In the genomic region with DNA sequence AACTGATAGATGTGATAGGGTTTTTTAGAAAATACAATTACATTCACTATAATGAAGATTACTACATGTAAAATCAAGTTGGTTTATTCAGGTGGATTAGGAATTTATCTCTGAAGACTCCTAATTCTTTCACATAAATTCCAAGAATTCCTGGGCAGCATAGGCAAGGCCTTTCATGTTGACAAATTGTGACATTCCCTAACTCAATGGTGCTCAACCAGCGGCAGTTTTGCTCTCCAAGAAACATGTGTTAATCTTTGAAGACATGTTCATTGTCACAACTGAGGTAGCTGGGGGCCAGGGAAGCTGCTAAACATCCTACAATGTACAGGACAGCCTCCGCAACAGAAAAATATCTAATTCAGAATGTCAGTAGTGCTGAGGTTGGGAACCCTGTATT, we compare ENCODE assay signal across 30 cellular contexts. TPM values are rescaled to one million over a fixed set of nuclear protein-coding genes. Genes with fewer than 3 reads are reported as not detected.
DNase-seq lines count a peak whose midpoint lies in the region; ATAC-seq and TF ChIP-seq lines count a peak whose summit lies in the region.
"Had no signal": no experiment of that assay in that cellular context is flagged by ENCODE, and none has a peak within 500 bp of the region (broad histone marks: within the 10 kb centered on the region; RNA-seq: fewer than 3 reads in every experiment).

No MANE protein-coding gene starts in this region.

- no peaks in the 10 kb centered on the region for H3K27me3 Mint-ChIP-seq in GM23338 (ENCODE audit: insufficient read depth, low read depth, poor library complexity)
- H3K27me3 Mint-ChIP-seq: activated CD8-positive, alpha-beta T cell treated with anti-CD3 and anti-CD28 coated beads for 36 hours; dendritic cell treated with granulocyte-macrophage colony-stimulating factor and Interleukin-4, amounts not matched to agents 40 ng/mL and 50 ng/mL, for 4 days had no signal

- ATAC-seq in GM23338, result peak; percentile 69
- ATAC-seq in HG03469 (IDR thresholded peaks at IDR 0.05; ENCODE audit: unreplicated experiment), result no peak
- ATAC-seq: activated CD8-positive, alpha-beta T cell treated with anti-CD3 and anti-CD28 coated beads for 36 hours; pancreas; PC-3 had no signal

- no peak for TF ChIP-seq CTCF in GM23338 (conservative IDR thresholded peaks at IDR 0.05; ENCODE audit: low read depth in 2 of 2)
- TF ChIP-seq CTCF in choroid plexus epithelial cell (conservative IDR thresholded peaks at IDR 0.05; ENCODE audit: low read depth, low read length), result no peak
- no peak for TF ChIP-seq CTCF in smooth muscle cell (IDR thresholded peaks at IDR 0.05; ENCODE audit: borderline replicate concordance, insufficient read depth, poor library complexity, severe bottlenecking)
- TF ChIP-seq CTCF in GM20000 (IDR thresholded peaks at IDR 0.05; ENCODE audit: extremely low read depth, missing control alignments), result no peak

- H3K4me3 ChIP-seq in GM23338 (no peak overlapping the region), choroid plexus epithelial cell (ENCODE audit: low read depth, low read length) (no peak overlapping the region), smooth muscle cell (no peak overlapping the region)
- H3K4me3 ChIP-seq: pancreas, right atrium auricular region, tibial artery had no signal

- H3K36me3 Mint-ChIP-seq in GM23338 (ENCODE audit: low read depth), result no peaks in the 10 kb centered on the region

- H3K4me3 Mint-ChIP-seq in GM23338, result no peak overlapping the region
- H3K4me3 Mint-ChIP-seq: activated CD8-positive, alpha-beta T cell treated with anti-CD3 and anti-CD28 coated beads for 36 hours; activated T-helper 1 cell treated with anti-CD3 and anti-CD28 coated beads, Interleukin-12 subunit alpha, Interleukin-12 subunit beta, Interleukin-2, Interleukin-4 antibody, amounts not matched to agents 30 ng/mL and 10 ng/mL and 1 ng/mL, durations not matched to agents 14 hours and 24 hours and 36 hours; dendritic cell treated with granulocyte-macrophage colony-stimulating factor and Interleukin-4, amounts not matched to agents 40 ng/mL and 50 ng/mL, for 4 days had no signal

- H3K27me3 ChIP-seq in GM23338 (ENCODE audit: insufficient read depth), result no peaks in the 10 kb centered on the region
- H3K27me3 ChIP-seq in smooth muscle cell (ENCODE audit: low read depth), result no peaks in the 10 kb centered on the region
- H3K27me3 ChIP-seq: pancreas, right atrium auricular region, tibial artery had no signal

- no peak overlapping the region for H3K4me2 ChIP-seq in GM23338
- H3K4me2 ChIP-seq in smooth muscle cell, result no peak overlapping the region

- H3K27ac Mint-ChIP-seq in GM23338, result no peak overlapping the region
- H3K27ac Mint-ChIP-seq: activated CD8-positive, alpha-beta T cell treated with anti-CD3 and anti-CD28 coated beads for 36 hours; activated T-helper 1 cell treated with anti-CD3 and anti-CD28 coated beads, Interleukin-12 subunit alpha, Interleukin-12 subunit beta, Interleukin-2, Interleukin-4 antibody, amounts not matched to agents 30 ng/mL and 10 ng/mL and 1 ng/mL, durations not matched to agents 14 hours and 24 hours and 36 hours; dendritic cell treated with granulocyte-macrophage colony-stimulating factor and Interleukin-4, amounts not matched to agents 40 ng/mL and 50 ng/mL, for 4 days had no signal

- H3K9me2 ChIP-seq in GM23338 (ENCODE audit: insufficient read depth), result no peaks in the 10 kb centered on the region; the same call in 1 of the 2 replicates

- WGBS in smooth muscle cell (ENCODE audit: low lambda C conversion rate), result 67% methylated on average over 2 of the region's 2 CpGs

- no peaks in the 10 kb centered on the region for H3K36me3 ChIP-seq in GM23338 (ENCODE audit: insufficient read depth)
- H3K36me3 ChIP-seq in smooth muscle cell (ENCODE audit: low read depth), result no peaks in the 10 kb centered on the region
- H3K36me3 ChIP-seq: pancreas, right atrium auricular region had no signal

- H3K27ac ChIP-seq in GM23338 (ENCODE audit: low read depth) (no peak overlapping the region), smooth muscle cell (ENCODE audit: low read depth) (no peak overlapping the region)
- H3K27ac ChIP-seq: pancreas, right atrium auricular region, tibial artery had no signal

- H4K20me1 ChIP-seq in GM23338 (replicated peaks; ENCODE audit: insufficient read depth), result no peaks in the 10 kb centered on the region
- H4K20me1 ChIP-seq in smooth muscle cell (ENCODE audit: low read depth), result no peaks in the 10 kb centered on the region

- no peaks in the 10 kb centered on the region for H3K9me3 Mint-ChIP-seq in GM23338
- H3K9me3 Mint-ChIP-seq: activated CD8-positive, alpha-beta T cell treated with anti-CD3 and anti-CD28 coated beads for 36 hours; activated T-helper 1 cell treated with anti-CD3 and anti-CD28 coated beads, Interleukin-12 subunit alpha, Interleukin-12 subunit beta, Interleukin-2, Interleukin-4 antibody, amounts not matched to agents 30 ng/mL and 10 ng/mL and 1 ng/mL, durations not matched to agents 14 hours and 24 hours and 36 hours; dendritic cell treated with granulocyte-macrophage colony-stimulating factor and Interleukin-4, amounts not matched to agents 40 ng/mL and 50 ng/mL, for 4 days had no signal

- no peaks in the 10 kb centered on the region for H3K9me3 ChIP-seq in smooth muscle cell (replicated peaks; ENCODE audit: low read depth)
- H3K9me3 ChIP-seq: pancreas, tibial artery had no signal

- DNase-seq in GM23338 (ENCODE audit: low spot score) (peak; percentile 82), choroid plexus epithelial cell (ENCODE audit: low read depth) (peak; percentile 20), left kidney (ENCODE audit: low read depth, low spot score) (peak; percentile 16), smooth muscle cell (lab: John Stamatoyannopoulos, UW; ENCODE audit: unreplicated experiment) (no peak), GM20000 (ENCODE audit: low spot score) (no peak), NCI-H1417 (lab: John Stamatoyannopoulos, UW) (no peak)
- DNase-seq: activated CD4-positive, CD25-positive, alpha-beta regulatory T cell treated with anti-CD3 and anti-CD28 coated beads, Interleukin-2, amount 50 U/mL, for 72 hours; activated CD8-positive, alpha-beta memory T cell treated with anti-CD3 and anti-CD28 coated beads, Interleukin-2, amount 50 U/mL, for 48 hours; activated CD8-positive, alpha-beta T cell treated with anti-CD3 and anti-CD28 coated beads for 36 hours; activated naive CD4-positive, alpha-beta T cell treated with Interleukin-2 at 50 U/mL for 16 hours; C1 segment of cervical spinal cord; central memory CD4-positive, alpha-beta T cell; COR-L47; GDM1; KG1; NCI-H1105; NCI-H1930; NCI-H526; pancreas; PC-3; stimulated activated CD4-positive, alpha-beta T cell treated with anti-CD3 and anti-CD28 coated beads, Interleukin-2, amount 100 ng/mL, for 48 hours; T-helper 2 cell; tibial artery had no signal

- H2AFZ ChIP-seq in GM23338 (no peak overlapping the region), smooth muscle cell (ENCODE audit: low read depth) (peak overlapping the region; percentile 28)

- H3K9ac ChIP-seq in smooth muscle cell (ENCODE audit: low read depth), result no peak overlapping the region

- H3F3A ChIP-seq in GM23338 (replicated peaks; ENCODE audit: low read depth), result no peaks in the 10 kb centered on the region
- H3F3A ChIP-seq in smooth muscle cell (ENCODE audit: low read depth), result no peaks in the 10 kb centered on the region

- H3K4me1 ChIP-seq in GM23338 (ENCODE audit: insufficient read depth) (no peaks in the 10 kb centered on the region), smooth muscle cell (ENCODE audit: low read depth) (no peaks in the 10 kb centered on the region)
- H3K4me1 ChIP-seq: pancreas, right atrium auricular region, tibial artery had no signal

- H3K4me1 Mint-ChIP-seq in GM23338, result peaks cover 12% of the 10 kb centered on the region; the same call in 2 of the 3 replicates

- H3K79me2 ChIP-seq in GM23338 (replicated peaks; ENCODE audit: insufficient read depth) (no peaks in the 10 kb centered on the region), smooth muscle cell (ENCODE audit: low read depth) (no peaks in the 10 kb centered on the region)

RNA-seq across cellular contexts. Expression of gene PTPRQ, which starts 46.3 kb away (rescaled TPM):
- not detected in 2 replicates for total RNA-seq in GM23338 (2014; rRNA removed; shearing (Covaris generic))
- polyA plus RNA-seq in GM23338 (2016; fragmentation: Nextera tagmentation; extraction: Ambion mirVana), result not detected in 2 replicates
- total RNA-seq in smooth muscle cell, result 0.04 TPM in 2 replicates
- polyA plus RNA-seq in smooth muscle cell, result not detected in 2 replicates
- total RNA-seq: activated CD8-positive, alpha-beta T cell treated with anti-CD3 and anti-CD28 coated beads for 36 hours; activated T-helper 1 cell treated with anti-CD3 and anti-CD28 coated beads, Interleukin-12 subunit alpha, Interleukin-12 subunit beta, Interleukin-2, Interleukin-4 antibody, amounts not matched to agents 30 ng/mL and 10 ng/mL and 1 ng/mL, durations not matched to agents 14 hours and 24 hours and 36 hours; lung microvascular endothelial cell; MCF 10A had no signal
- polyA plus RNA-seq: neural cell had no signal

Comparison
In these comparisons a context has a peak if more than half of its experiments do, and no peak if none do; other contexts are left out.
1. DNase-seq: peak in GM23338 (single experiment), choroid plexus epithelial cell (single experiment) and left kidney (single experiment); none in smooth muscle cell (single experiment), GM20000 (single experiment) and NCI-H1417 (0 of 3).